Comparison of ENCODE assay signal across 8 cellular contexts in the genomic region with DNA sequence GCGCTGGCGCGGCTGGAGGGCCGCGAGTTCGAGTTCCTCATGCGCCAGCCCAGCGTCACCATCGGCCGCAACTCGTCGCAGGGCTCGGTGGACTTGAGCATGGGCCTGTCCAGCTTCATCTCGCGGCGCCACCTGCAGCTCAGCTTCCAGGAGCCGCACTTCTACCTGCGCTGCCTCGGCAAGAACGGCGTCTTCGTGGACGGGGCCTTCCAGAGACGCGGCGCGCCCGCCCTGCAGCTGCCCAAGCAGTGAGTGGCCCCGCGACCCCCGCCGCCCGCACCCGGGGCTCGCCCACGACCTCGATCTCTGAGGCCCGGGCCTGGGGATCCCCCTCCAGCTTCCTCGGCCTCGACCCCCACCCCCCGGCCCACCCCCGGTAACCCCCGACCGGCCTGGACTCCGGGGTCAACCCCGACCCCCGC. TPM values are rescaled to one million over a fixed set of nuclear protein-coding genes. Genes with fewer than 3 reads are reported as not detected.
DNase-seq lines count a peak whose midpoint lies in the region; ATAC-seq and TF ChIP-seq lines count a peak whose summit lies in the region.

No MANE protein-coding gene starts in this region.

- H3K9me3 ChIP-seq in iPS-20b (ENCODE audit: insufficient read depth, low read depth, low read length), result no peaks in the 10 kb centered on the region; the same call in 1 of the 2 replicates

- no peak for TF ChIP-seq CTCF in astrocyte of the cerebellum (IDR thresholded peaks at IDR 0.05; ENCODE audit: low read depth, low read length, missing control alignments)

- H3K27ac ChIP-seq in iPS-20b (ENCODE audit: low read length), result no peak overlapping the region

- DNase-seq in Ammon's horn (ENCODE audit: low spot score) (peak; percentile 46), SK-N-DZ (ENCODE audit: low spot score) (peak; percentile 34), astrocyte of the cerebellum (ENCODE audit: low read depth) (no peak), NCI-H2081 treated with DMSO at 0.1 percent for 48 hours (lab: John Stamatoyannopoulos, UW) (no peak)
- DNase-seq in stimulated activated CD4-positive, alpha-beta T cell treated with anti-CD3 and anti-CD28 coated beads, Interleukin-12 subunit alpha, Interleukin-12 subunit beta, amount 100 ng/mL, for 4 hours, result peak; percentile 38

- H3K4me1 ChIP-seq in iPS-20b (ENCODE audit: insufficient read depth, low read length), result no peaks in the 10 kb centered on the region; the same call in 1 of the 2 replicates

- H3K36me3 ChIP-seq in iPS-20b (ENCODE audit: insufficient read depth, low read depth, low read length), result no peaks in the 10 kb centered on the region

- peak; percentile 41 for ATAC-seq in GM18909 (IDR thresholded peaks at IDR 0.05; ENCODE audit: poor library complexity, unreplicated experiment)
- ATAC-seq in HG03135 (IDR thresholded peaks at IDR 0.05; ENCODE audit: unreplicated experiment), result peak; percentile 34

- peak overlapping the region; percentile 56; the same call in 1 of the 2 replicates for H3K9ac ChIP-seq in iPS-20b (ENCODE audit: low read depth, low read length)

- H3K27me3 ChIP-seq in iPS-20b (ENCODE audit: insufficient read depth, low read length), result peaks cover 48% of the 10 kb centered on the region

- in situ Hi-C loops in astrocyte of the cerebellum (cut with HindIII; ENCODE audit: low sequenced_read_pairs), result no loop called here

- H3K4me3 ChIP-seq in astrocyte of the cerebellum (ENCODE audit: low read depth, low read length), result peak overlapping the region; percentile 88
- H3K4me3 ChIP-seq in iPS-20b (ENCODE audit: low read length), result peak overlapping the region; percentile 65; the same call in 1 of the 2 replicates

RNA-seq across cellular contexts. Expression of gene FOXK1, which starts 0.5 kb away (rescaled TPM):
- 10.5 and 11.9 TPM in 2 replicates for polyA plus RNA-seq in SK-N-DZ (2014; cell fraction: cytosol; rRNA removed)
- 11.5 and 14.7 TPM in 2 replicates for polyA plus RNA-seq in SK-N-DZ (2014; cell fraction: nucleus; rRNA removed)

Comparison
In these comparisons a context has a peak if more than half of its experiments do, and no peak if none do; other contexts are left out.
1. DNase-seq: peak in Ammon's horn (single experiment), SK-N-DZ (single experiment) and stimulated activated CD4-positive, alpha-beta T cell treated with anti-CD3 and anti-CD28 coated beads, Interleukin-12 subunit alpha, Interleukin-12 subunit beta, amount 100 ng/mL, for 4 hours (single experiment); none in astrocyte of the cerebellum (single experiment) and NCI-H2081 treated with DMSO at 0.1 percent for 48 hours (single experiment).